Comparison of ENCODE assay signal across 8 cellular contexts in the genomic region with DNA sequence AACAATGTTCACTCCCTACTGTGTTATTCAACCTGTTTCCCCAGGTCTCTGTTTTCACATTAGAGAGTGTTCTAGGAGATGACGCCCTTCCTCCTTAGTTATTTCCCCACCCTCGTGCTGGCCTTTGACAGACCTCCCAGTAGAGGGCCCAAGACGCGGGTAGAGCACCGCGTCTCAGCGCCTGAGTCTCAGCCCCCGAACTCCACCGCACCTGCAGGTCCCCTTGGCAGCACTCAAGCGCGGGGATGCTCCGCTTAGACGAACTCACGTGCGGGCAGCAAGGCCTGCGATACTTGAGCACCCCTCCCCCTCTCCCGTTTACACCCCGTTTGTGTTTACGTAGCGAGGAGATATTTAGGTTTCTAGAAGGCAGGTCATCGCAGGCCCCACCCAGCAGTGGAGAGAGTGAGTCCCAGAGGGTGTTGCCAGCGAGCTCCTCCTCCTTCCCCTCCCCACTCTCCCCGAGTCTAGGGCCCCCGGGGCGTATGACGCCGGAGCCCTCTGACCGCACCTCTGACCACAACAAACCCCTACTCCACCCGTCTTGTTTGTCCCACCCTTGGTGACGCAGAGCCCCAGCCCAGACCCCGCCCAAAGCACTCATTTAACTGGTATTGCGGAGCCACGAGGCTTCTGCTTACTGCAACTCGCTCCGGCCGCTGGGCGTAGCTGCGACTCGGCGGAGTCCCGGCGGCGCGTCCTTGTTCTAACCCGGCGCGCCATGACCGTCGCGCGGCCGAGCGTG. TPM values are rescaled to one million over a fixed set of nuclear protein-coding genes. Genes with fewer than 3 reads are reported as not detected.
A peak's percentile ranks its signal among the peaks of the same experiment; 100 is the strongest.
DNase-seq lines count a peak whose midpoint lies in the region; ATAC-seq and TF ChIP-seq lines count a peak whose summit lies in the region.

A gene with protein sequence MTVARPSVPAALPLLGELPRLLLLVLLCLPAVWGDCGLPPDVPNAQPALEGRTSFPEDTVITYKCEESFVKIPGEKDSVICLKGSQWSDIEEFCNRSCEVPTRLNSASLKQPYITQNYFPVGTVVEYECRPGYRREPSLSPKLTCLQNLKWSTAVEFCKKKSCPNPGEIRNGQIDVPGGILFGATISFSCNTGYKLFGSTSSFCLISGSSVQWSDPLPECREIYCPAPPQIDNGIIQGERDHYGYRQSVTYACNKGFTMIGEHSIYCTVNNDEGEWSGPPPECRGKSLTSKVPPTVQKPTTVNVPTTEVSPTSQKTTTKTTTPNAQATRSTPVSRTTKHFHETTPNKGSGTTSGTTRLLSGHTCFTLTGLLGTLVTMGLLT (plus strand): TSS at position 634 of the 745 bp plus-strand sequence. CDS start 88 bp downstream, at position 722.

- ATAC-seq in HG02588 (IDR thresholded peaks at IDR 0.05; ENCODE audit: unreplicated experiment) (peak; percentile 94), Right ventricle myocardium superior (ENCODE audit: poor library complexity) (peak; percentile 96)

- WGBS in tibial nerve, 2 donors, result 1% methylated on average over 48 to 53 of the region's 53 CpGs

- TF ChIP-seq POLR2A in tibial nerve (IDR thresholded peaks at IDR 0.05), result peak; percentile 91

- no peaks in the 10 kb centered on the region for H3K79me2 ChIP-seq in parathyroid adenoma

- TF ChIP-seq EP300 in tibial nerve (IDR thresholded peaks at IDR 0.05), result peak; percentile 93 to 97

- H3K27me3 ChIP-seq in adipocyte (replicated peaks; ENCODE audit: control insufficient read depth, insufficient read depth, low read length), result no peaks in the 10 kb centered on the region
- H3K27me3 ChIP-seq in parathyroid adenoma (ENCODE audit: control insufficient read depth, insufficient read depth, low read length), result no peaks in the 10 kb centered on the region
- H3K27me3 ChIP-seq in tibial nerve, result no peaks in the 10 kb centered on the region

- intact Hi-C loops in Right ventricle myocardium superior (cut with DNase I), result no loop called here

- H3K4me3 ChIP-seq in GM12864 (ENCODE audit: low read depth, low read length), result peak within 1 kb of the TSS; percentile 84
- H3K4me3 ChIP-seq in adipocyte (ENCODE audit: low read length), result peak within 1 kb of the TSS; percentile 99
- H3K4me3 ChIP-seq in parathyroid adenoma (ENCODE audit: low read depth, low read length), result peak within 1 kb of the TSS; percentile 85
- peak within 1 kb of the TSS; percentile 75 to 97 (median 84) for H3K4me3 ChIP-seq in tibial nerve

- TF ChIP-seq CTCF in GM12864 (IDR thresholded peaks at IDR 0.05; ENCODE audit: low read depth, low read length, missing control alignments) (no peak), parathyroid adenoma (IDR thresholded peaks at IDR 0.05) (peak; percentile 11), tibial nerve (IDR thresholded peaks at IDR 0.05) (peak in 4 of 5 experiments; percentile 13 to 56 (median 38))

- H2AFZ ChIP-seq in parathyroid adenoma, result peak within 1 kb of the TSS; percentile 97

- H3K4me1 ChIP-seq in adipocyte (ENCODE audit: control insufficient read depth, insufficient read depth, low read length), result peaks cover 14% of the 10 kb centered on the region
- H3K4me1 ChIP-seq in parathyroid adenoma, result no peaks in the 10 kb centered on the region
- peaks cover 0 to 32% (median 13%) of the 10 kb centered on the region in 4 donors for H3K4me1 ChIP-seq in tibial nerve

- H3K9me3 ChIP-seq in adipocyte (ENCODE audit: control insufficient read depth, low read length) (no peaks in the 10 kb centered on the region), parathyroid adenoma (ENCODE audit: control insufficient read depth, low read length) (no peaks in the 10 kb centered on the region), tibial nerve (no peaks in the 10 kb centered on the region)

- peak within 1 kb of the TSS; percentile 84 for H3K27ac ChIP-seq in parathyroid adenoma
- peak within 1 kb of the TSS; percentile 85 to 99 (median 94) for H3K27ac ChIP-seq in tibial nerve

- DNase-seq in GM12864 (ENCODE audit: low read depth) (peak; percentile 98), NCI-H1092 (lab: John Stamatoyannopoulos, UW) (peak; percentile 59), SW480 (ENCODE audit: low spot score) (peak; percentile 97), adipocyte (ENCODE audit: low read depth) (peak; percentile 94), Right ventricle myocardium superior (peak; percentile 97), tibial nerve (ENCODE audit: low spot score in 2 of 2) (peak; percentile 92 to 94)

- H3K36me3 ChIP-seq in adipocyte (ENCODE audit: control insufficient read depth, insufficient read depth, low read length, severe bottlenecking) (peaks cover 22% of the 10 kb centered on the region), parathyroid adenoma (ENCODE audit: control insufficient read depth, insufficient read depth, low read length) (no peaks in the 10 kb centered on the region), tibial nerve (peaks cover 0 to 23% (median 0%) of the 10 kb centered on the region in 3 donors)

- peak within 1 kb of the TSS; percentile 55 for H3K4me2 ChIP-seq in parathyroid adenoma (ENCODE audit: low read length)

- H3K9ac ChIP-seq in adipocyte (ENCODE audit: low read length) (peak within 1 kb of the TSS; percentile 96), parathyroid adenoma (peak within 1 kb of the TSS; percentile 76)

RNA-seq across cellular contexts. Expression of the gene that starts here (rescaled TPM):
- total RNA-seq in Right ventricle myocardium superior (73.6 TPM), tibial nerve (10 to 100 TPM; 60.8 to 94.2 (median 89.6) TPM)

Comparison
In these comparisons a context has a peak if more than half of its experiments do, and no peak if none do; other contexts are left out.
1. Peak in every context shown above with its lines: DNase-seq, ATAC-seq, H3K4me3 ChIP-seq and H3K27ac ChIP-seq.